ENCODE assay signal across 9 cellular contexts in genomic region chr16:29993903-29994612, GRCh38. TPM values are rescaled to one million over a fixed set of nuclear protein-coding genes. Genes with fewer than 3 reads are reported as not detected.
DNase-seq lines count a peak whose midpoint lies in the region; ATAC-seq and TF ChIP-seq lines count a peak whose summit lies in the region.
"Had no signal": no experiment of that assay in that cellular context is flagged by ENCODE, and none has a peak within 500 bp of the region (broad histone marks: within the 10 kb centered on the region; RNA-seq: fewer than 3 reads in every experiment).

No MANE protein-coding gene starts in this region.

- no peaks in the 10 kb centered on the region for H3K27me3 Mint-ChIP-seq in activated CD4-positive, alpha-beta T cell treated with anti-CD3 and anti-CD28 coated beads for 36 hours
- H3K27me3 Mint-ChIP-seq in T-cell, result no peaks in the 10 kb centered on the region
- H3K27me3 Mint-ChIP-seq in stimulated activated naive B cell treated with anti-CD40 and anti-IgM and Interleukin-4, amounts not matched to agents 10 μg/mL and 1 μg/mL and 100 μg/mL, for 72 hours, result no peaks in the 10 kb centered on the region

- DNase-seq in activated CD4-positive, alpha-beta T cell treated with anti-CD3 and anti-CD28 coated beads for 36 hours, result no peak
- no peak for DNase-seq in activated CD4-positive, alpha-beta T cell treated with anti-CD3 and anti-CD28 coated beads, Interleukin-2, amount 50 U/mL, for 48 hours
- DNase-seq in T-cell (no peak), activated gamma-delta T cell treated with Interleukin-2 at 50 U/mL for 16 hours (no peak)
- DNase-seq in stimulated activated naive B cell treated with anti-CD40 and anti-IgM and Interleukin-4, amounts not matched to agents 10 μg/mL and 1 μg/mL and 100 μg/mL, for 72 hours, result no peak
- DNase-seq: hippocampal formation had no signal

- no peaks in the 10 kb centered on the region for H3K27me3 ChIP-seq in gastroesophageal sphincter

- CTCF ChIA-PET in activated CD4-positive, alpha-beta T cell treated with anti-CD3 and anti-CD28 coated beads for 36 hours (lab: Charles Lee), result interaction anchor here (0.8 to 1.0 kb wide), 2 partner anchors 21 to 327 kb away, joined by 3 read pairs; no protein-coding TSS in a partner anchor
- CTCF ChIA-PET in T-cell (lab: Charles Lee), result interaction anchor here in 1 of 2 donors (0.6 kb wide), 1 partner anchor 33 kb away, joined by 3 read pairs; no protein-coding TSS in a partner anchor

- peaks cover 3 to 35% (median 11%) of the 10 kb centered on the region in 3 donors for H3K4me1 ChIP-seq in gastroesophageal sphincter

- peaks cover 41% of the 10 kb centered on the region for H3K36me3 Mint-ChIP-seq in activated CD4-positive, alpha-beta T cell treated with anti-CD3 and anti-CD28 coated beads for 36 hours (ENCODE audit: low read depth)
- H3K36me3 Mint-ChIP-seq in T-cell, result peaks cover 19% of the 10 kb centered on the region
- H3K36me3 Mint-ChIP-seq in stimulated activated naive B cell treated with anti-CD40 and anti-IgM and Interleukin-4, amounts not matched to agents 10 μg/mL and 1 μg/mL and 100 μg/mL, for 72 hours, result peaks cover 22 to 49% of the 10 kb centered on the region in 2 donors

- ATAC-seq in activated CD4-positive, alpha-beta T cell treated with anti-CD3 and anti-CD28 coated beads for 36 hours, result no peak
- no peak for ATAC-seq in T-cell (replicated peaks in 1 of 4)
- no peak for ATAC-seq in gastroesophageal sphincter
- no peak for ATAC-seq in stimulated activated naive B cell treated with anti-CD40 and anti-IgM and Interleukin-4, amounts not matched to agents 10 μg/mL and 1 μg/mL and 100 μg/mL, for 72 hours (replicated peaks)
- no peak for ATAC-seq in HG02678 (IDR thresholded peaks at IDR 0.05; ENCODE audit: unreplicated experiment)
- no peak for ATAC-seq in HG03135 (IDR thresholded peaks at IDR 0.05; ENCODE audit: unreplicated experiment)

- peaks cover 0 to 62% of the 10 kb centered on the region in 2 donors for H3K36me3 ChIP-seq in gastroesophageal sphincter

- intact Hi-C loops in activated CD4-positive, alpha-beta T cell treated with anti-CD3 and anti-CD28 coated beads for 36 hours (cut with DNase I, micrococcal nuclease), result loop anchor here in 1 of 2 experiments (10.0 kb wide), 1 partner anchor 179 kb away; the partner anchor contains the start of genes PAGR1 and PRRT2

- peak overlapping the region; percentile 98 for H3K27ac Mint-ChIP-seq in activated CD4-positive, alpha-beta T cell treated with anti-CD3 and anti-CD28 coated beads for 36 hours
- H3K27ac Mint-ChIP-seq in T-cell, result peak overlapping the region; percentile 72 to 97
- H3K27ac Mint-ChIP-seq in stimulated activated naive B cell treated with anti-CD40 and anti-IgM and Interleukin-4, amounts not matched to agents 10 μg/mL and 1 μg/mL and 100 μg/mL, for 72 hours, result peak overlapping the region; percentile 99

- no peak for TF ChIP-seq POLR2A in gastroesophageal sphincter (IDR thresholded peaks at IDR 0.05)

- TF ChIP-seq CTCF in gastroesophageal sphincter (IDR thresholded peaks at IDR 0.05), result no peak

- peaks cover 21% of the 10 kb centered on the region for H3K4me1 Mint-ChIP-seq in activated CD4-positive, alpha-beta T cell treated with anti-CD3 and anti-CD28 coated beads for 36 hours
- peaks cover 27 to 40% (median 35%) of the 10 kb centered on the region in 3 donors for H3K4me1 Mint-ChIP-seq in T-cell
- H3K4me1 Mint-ChIP-seq in stimulated activated naive B cell treated with anti-CD40 and anti-IgM and Interleukin-4, amounts not matched to agents 10 μg/mL and 1 μg/mL and 100 μg/mL, for 72 hours, result peaks cover 24 to 38% of the 10 kb centered on the region in 2 donors

- 86 to 100% methylated on average over 2 to 9 of the region's 9 CpGs for WGBS in gastroesophageal sphincter (ENCODE audit: low coverage in 1 of 2), 2 donors

- no peak overlapping the region for H3K4me3 ChIP-seq in gastroesophageal sphincter

- peak overlapping the region; percentile 96 for H3K4me3 Mint-ChIP-seq in activated CD4-positive, alpha-beta T cell treated with anti-CD3 and anti-CD28 coated beads for 36 hours
- H3K4me3 Mint-ChIP-seq in T-cell, result peak overlapping the region; percentile 96 to 99 (median 97)
- H3K4me3 Mint-ChIP-seq in stimulated activated naive B cell treated with anti-CD40 and anti-IgM and Interleukin-4, amounts not matched to agents 10 μg/mL and 1 μg/mL and 100 μg/mL, for 72 hours, result peak overlapping the region; percentile 97

- H3K9me3 ChIP-seq in gastroesophageal sphincter, result no peaks in the 10 kb centered on the region

- H3K27ac ChIP-seq in gastroesophageal sphincter, result peak overlapping the region in 3 of 4 donors; percentile 92 to 99 (median 98)

- POLR2A ChIA-PET in activated CD4-positive, alpha-beta T cell treated with anti-CD3 and anti-CD28 coated beads for 36 hours (lab: Charles Lee), result interaction anchor here (0.8 to 1.6 kb wide), 5 partner anchors 19 to 177 kb away, joined by 3 to 8 read pairs (median 5); partner anchors contain the start of genes KCTD13 and TAOK2
- POLR2A ChIA-PET in T-cell (lab: Charles Lee), result interaction anchor here in 1 of 2 donors (0.6 kb wide), 1 partner anchor 984 kb away, joined by 4 read pairs; no protein-coding TSS in a partner anchor

- no peak for TF ChIP-seq EP300 in gastroesophageal sphincter (IDR thresholded peaks at IDR 0.05)

- H3K9me3 Mint-ChIP-seq in activated CD4-positive, alpha-beta T cell treated with anti-CD3 and anti-CD28 coated beads for 36 hours (ENCODE audit: low read depth), result no peaks in the 10 kb centered on the region
- no peaks in the 10 kb centered on the region for H3K9me3 Mint-ChIP-seq in T-cell
- H3K9me3 Mint-ChIP-seq in stimulated activated naive B cell treated with anti-CD40 and anti-IgM and Interleukin-4, amounts not matched to agents 10 μg/mL and 1 μg/mL and 100 μg/mL, for 72 hours, result no peaks in the 10 kb centered on the region

RNA-seq across cellular contexts. Expression of gene HIRIP3, which starts 1.4 kb away (rescaled TPM):
- 10 to 100 TPM; 25.1 to 36.8 TPM for total RNA-seq in activated CD4-positive, alpha-beta T cell treated with anti-CD3 and anti-CD28 coated beads for 36 hours
- total RNA-seq in T-cell, result 10 to 100 TPM; 15.0 to 22.8 (median 20.3) TPM
- total RNA-seq in gastroesophageal sphincter, result 10 to 100 TPM; 25.6 to 31.4 (median 28.2) TPM

RNA-seq across cellular contexts. Expression of gene INO80E, which starts 2.0 kb away (rescaled TPM):
- total RNA-seq in activated CD4-positive, alpha-beta T cell treated with anti-CD3 and anti-CD28 coated beads for 36 hours, result 100 to 1,000 TPM in 1 of 2 experiments, 10 to 100 TPM in 1; 80.1 to 106 TPM
- total RNA-seq in T-cell (100 to 1,000 TPM in 3 of 5 donors, 10 to 100 TPM in 2; 84.8 to 152 (median 128) TPM), gastroesophageal sphincter (10 to 100 TPM; 40.9 to 82.2 (median 74.4) TPM)

RNA-seq across cellular contexts. Expression of gene DOC2A, which starts 16.8 kb away (rescaled TPM):
- total RNA-seq in activated CD4-positive, alpha-beta T cell treated with anti-CD3 and anti-CD28 coated beads for 36 hours, result 1 to 10 TPM in 1 of 2 experiments, under 1 TPM in 1; 0.69 to 1.3 TPM
- under 1 TPM in 4 of 5 donors, not detected in 1; 0.15 to 0.38 (median 0.26) TPM for total RNA-seq in T-cell
- total RNA-seq in gastroesophageal sphincter, result under 1 TPM in 3 of 4 donors, not detected in 1; 0.77 to 0.81 (median 0.78) TPM

RNA-seq across cellular contexts. Expression of gene TAOK2, which starts 20.4 kb away (rescaled TPM):
- total RNA-seq in activated CD4-positive, alpha-beta T cell treated with anti-CD3 and anti-CD28 coated beads for 36 hours, result 10 to 100 TPM; 24.1 to 24.4 TPM
- total RNA-seq in T-cell (10 to 100 TPM; 26.1 to 58.3 (median 55.9) TPM), gastroesophageal sphincter (10 to 100 TPM; 38.4 to 62.1 (median 46.5) TPM)

RNA-seq across cellular contexts. Expression of gene C16orf92, which starts 28.9 kb away (rescaled TPM):
- not detected for total RNA-seq in activated CD4-positive, alpha-beta T cell treated with anti-CD3 and anti-CD28 coated beads for 36 hours
- total RNA-seq in T-cell (not detected), gastroesophageal sphincter (not detected)
